24 cellular contexts compared by ENCODE assay signal in genomic region chr7:8051998-8052397, GRCh38.
"Had no signal": no experiment of that assay in that cellular context is flagged by ENCODE, and none has a peak within 500 bp of the region (broad histone marks: within the 10 kb centered on the region; RNA-seq: fewer than 3 reads in every experiment).

No MANE protein-coding gene starts in this region.

- H3K4me1 ChIP-seq: left ventricle myocardium inferior, neural progenitor cell, right atrium auricular region, right lobe of liver, stomach, testis, thyroid gland, upper lobe of left lung, vagina had no signal

- H3K27ac Mint-ChIP-seq: nephron progenitor cell; neural progenitor cell; progenitor cell of endocrine pancreas; stimulated activated naive B cell treated with anti-CD40 and anti-IgM and Interleukin-4, amounts not matched to agents 10 μg/mL and 1 μg/mL and 100 μg/mL, for 72 hours had no signal

- H3K9ac ChIP-seq: neural progenitor cell had no signal

- H2AFZ ChIP-seq: neural progenitor cell had no signal

- H3K4me2 ChIP-seq: neural progenitor cell, smooth muscle cell had no signal

- H3K27me3 Mint-ChIP-seq: naive thymus-derived CD4-positive, alpha-beta T cell; progenitor cell of endocrine pancreas; stimulated activated naive B cell treated with anti-CD40 and anti-IgM and Interleukin-4, amounts not matched to agents 10 μg/mL and 1 μg/mL and 100 μg/mL, for 72 hours had no signal

- H3K27me3 ChIP-seq: neural progenitor cell, ovary, right atrium auricular region, right lobe of liver, stomach, testis, thyroid gland, transverse colon, upper lobe of left lung, vagina had no signal

- H3K4me3 Mint-ChIP-seq: naive thymus-derived CD4-positive, alpha-beta T cell; nephron progenitor cell; neural progenitor cell; stimulated activated naive B cell treated with anti-CD40 and anti-IgM and Interleukin-4, amounts not matched to agents 10 μg/mL and 1 μg/mL and 100 μg/mL, for 72 hours had no signal

- H3K4me3 ChIP-seq: left ventricle myocardium inferior, mucosa of descending colon, neural progenitor cell, ovary, right atrium auricular region, right lobe of liver, smooth muscle cell, stomach, testis, thyroid gland, transverse colon, upper lobe of left lung, vagina had no signal

- ATAC-seq: mucosa of descending colon; naive thymus-derived CD4-positive, alpha-beta T cell; right lobe of liver; stimulated activated naive CD8-positive, alpha-beta T cell treated with anti-CD3 and anti-CD28 coated beads, Interleukin-15, Interleukin-2, amounts not matched to agents 100 U/mL and 50 U/mL, for 24 hours had no signal

- H3K4me1 Mint-ChIP-seq: nephron progenitor cell, neural progenitor cell had no signal

- H3K36me3 ChIP-seq: ovary, right lobe of liver, vagina had no signal

- DNase-seq: islet precursor cell; left ventricle myocardium inferior; mesenchymal stem cell; mucosa of descending colon; naive thymus-derived CD4-positive, alpha-beta T cell; nephron progenitor cell; ovary; right lobe of liver; stimulated activated CD4-positive, alpha-beta T cell treated with anti-CD3 and anti-CD28 coated beads, Interleukin-1b, Interleukin-23, amount 100 ng/mL, for 48 hours; stimulated activated CD4-positive, alpha-beta T cell treated with anti-CD3 and anti-CD28 coated beads, Interleukin-2, amount 100 ng/mL, for 48 hours; stimulated activated CD4-positive, alpha-beta T cell treated with anti-CD3 and anti-CD28 coated beads, Interleukin-4, amount 100 ng/mL, for 4 hours; stimulated activated CD8-positive, alpha-beta memory T cell treated with anti-CD3 and anti-CD28 coated beads, Interleukin-4, amount 100 ng/mL, for 48 hours; stimulated activated naive B cell treated with anti-CD40 and anti-IgM and Interleukin-4, amounts not matched to agents 10 μg/mL and 1 μg/mL and 100 μg/mL, for 72 hours; stimulated activated naive CD8-positive, alpha-beta T cell treated with anti-CD3 and anti-CD28 coated beads, Interleukin-15, Interleukin-2, amounts not matched to agents 100 U/mL and 50 U/mL, for 24 hours; stomach; testis; thyroid gland; transverse colon; upper lobe of left lung had no signal

- H3K27ac ChIP-seq: left ventricle myocardium inferior, neural progenitor cell, ovary, right atrium auricular region, right lobe of liver, stomach, testis, thyroid gland, transverse colon, upper lobe of left lung, vagina had no signal

- H3K9me3 ChIP-seq: mucosa of descending colon, ovary, right lobe of liver, stomach, testis, thyroid gland, transverse colon, upper lobe of left lung, vagina had no signal

- H3K9me3 Mint-ChIP-seq: nephron progenitor cell; neural progenitor cell; stimulated activated naive B cell treated with anti-CD40 and anti-IgM and Interleukin-4, amounts not matched to agents 10 μg/mL and 1 μg/mL and 100 μg/mL, for 72 hours had no signal
